17 cellular contexts compared by ENCODE assay signal in the genomic region with DNA sequence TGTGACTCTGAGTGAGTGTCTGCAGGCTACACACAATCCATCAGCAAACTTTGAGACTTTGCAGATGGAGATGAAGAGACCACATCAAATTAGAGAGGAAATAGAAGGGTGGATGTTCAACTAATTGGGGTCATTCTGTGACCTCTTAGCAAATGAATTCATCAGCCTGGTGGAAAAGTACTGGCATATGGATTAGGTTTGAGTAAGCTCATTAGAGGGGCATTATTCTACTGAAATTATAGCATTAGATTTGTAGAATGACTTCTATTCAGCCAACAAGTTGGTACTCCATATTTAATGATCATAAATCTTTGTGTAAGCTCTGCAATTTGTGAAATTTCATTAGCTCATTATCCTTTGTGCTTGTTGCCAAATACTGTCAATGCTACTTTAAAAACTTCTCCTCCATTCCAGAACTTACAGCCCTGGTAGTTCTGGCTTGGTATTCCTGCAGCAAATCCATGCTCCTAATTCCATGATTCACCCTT.
A peak's percentile ranks its signal among the peaks of the same experiment; 100 is the strongest.
DNase-seq lines count a peak whose midpoint lies in the region; ATAC-seq and TF ChIP-seq lines count a peak whose summit lies in the region.
"Had no signal": no experiment of that assay in that cellular context is flagged by ENCODE, and none has a peak within 500 bp of the region (broad histone marks: within the 10 kb centered on the region; RNA-seq: fewer than 3 reads in every experiment).

No MANE protein-coding gene starts in this region.

- no peak overlapping the region for H3K4me2 ChIP-seq in mesenchymal stem cell (ENCODE audit: low read length, poor library complexity, severe bottlenecking)

- H2BK5ac ChIP-seq in mesenchymal stem cell (ENCODE audit: low read depth, low read length, poor library complexity, severe bottlenecking) = no peak overlapping the region

- POLR2A ChIA-PET in CD8-positive, alpha-beta T cell (lab: Charles Lee) = interaction anchor here (1.1 kb wide), 2 partner anchors 8 to 14 kb away, joined by 3 to 6 read pairs; no protein-coding TSS in a partner anchor
- POLR2A ChIA-PET in activated CD4-positive, alpha-beta memory T cell treated with anti-CD3 and anti-CD28 coated beads, Interleukin-2, amount 10 ng/mL, durations not matched to agents 7 days and 5 days (lab: Charles Lee) = interaction anchor here (0.7 to 2.2 kb wide), 5 partner anchors 8 to 316 kb away, joined by 3 to 7 read pairs (median 3); no protein-coding TSS in a partner anchor

- no peak overlapping the region for H3K23ac ChIP-seq in mesenchymal stem cell (ENCODE audit: low read length in 2 of 2)

- no peak for ATAC-seq in CD8-positive, alpha-beta T cell
- ATAC-seq in HG02840 (IDR thresholded peaks at IDR 0.05; ENCODE audit: low FRiP score, unreplicated experiment) = no peak

- no peak overlapping the region for H2BK120ac ChIP-seq in mesenchymal stem cell (ENCODE audit: low read depth, low read length)

- no peaks in the 10 kb centered on the region for H3K9me3 ChIP-seq in CD8-positive, alpha-beta T cell (ENCODE audit: low read length)
- H3K9me3 ChIP-seq in mesenchymal stem cell (ENCODE audit: control insufficient read depth, low read length) = no peaks in the 10 kb centered on the region

- H3K36me3 Mint-ChIP-seq in CD8-positive, alpha-beta T cell = peaks cover 16% of the 10 kb centered on the region
- no peaks in the 10 kb centered on the region for H3K36me3 Mint-ChIP-seq in activated CD4-positive, alpha-beta memory T cell treated with anti-CD3 and anti-CD28 coated beads, Interleukin-2, amount 10 ng/mL, durations not matched to agents 7 days and 5 days (ENCODE audit: low read depth)
- H3K36me3 Mint-ChIP-seq: mesothelial cell of epicardium had no signal

- peak; percentile 33 for DNase-seq in NOMO-1 treated with DMSO at 0.1 percent for 48 hours (lab: John Stamatoyannopoulos, UW; ENCODE audit: unreplicated experiment)
- no peak for DNase-seq in NOMO-1 treated with dmso at 0.1 percent for 144 hours (lab: John Stamatoyannopoulos, UW; ENCODE audit: unreplicated experiment)
- DNase-seq in CD8-positive, alpha-beta T cell = peak in 1 of 7 experiments; percentile 19
- DNase-seq in activated CD4-positive, alpha-beta memory T cell treated with anti-CD3 and anti-CD28 coated beads, Interleukin-2, amount 10 ng/mL, durations not matched to agents 7 days and 5 days = no peak
- DNase-seq in mesenchymal stem cell = no peak
- no peak for DNase-seq in NCI-H128 (lab: John Stamatoyannopoulos, UW; ENCODE audit: unreplicated experiment)
- no peak for DNase-seq in NCI-H1436 (lab: John Stamatoyannopoulos, UW)
- DNase-seq: anterior cingulate cortex, DMS79 treated with DMSO at 0.1 percent for 48 hours, hypothalamus, NCI-H1930, NCI-H510A treated with DMSO at 0.1 percent for 48 hours, trophoblast cell had no signal

- H3K4me1 ChIP-seq in CD8-positive, alpha-beta T cell (ENCODE audit: insufficient read depth, low read length) = peaks cover 60% of the 10 kb centered on the region
- peaks cover 4% of the 10 kb centered on the region for H3K4me1 ChIP-seq in mesenchymal stem cell (ENCODE audit: control insufficient read depth, insufficient read depth, low read depth, low read length)

- H2AFZ ChIP-seq in mesenchymal stem cell (ENCODE audit: low read depth, low read length) = no peak overlapping the region

- no peak overlapping the region for H2AK5ac ChIP-seq in mesenchymal stem cell (ENCODE audit: low read length, severe bottlenecking)

- peak overlapping the region; percentile 11 to 66 for H2BK12ac ChIP-seq in mesenchymal stem cell (ENCODE audit: low read length in 2 of 2)

- no peak overlapping the region for H2BK15ac ChIP-seq in mesenchymal stem cell (ENCODE audit: low read depth, poor library complexity, severe bottlenecking)

- TF ChIP-seq CTCF in CD8-positive, alpha-beta T cell (IDR thresholded peaks at IDR 0.05) = no peak

- no peak overlapping the region for H3K14ac ChIP-seq in mesenchymal stem cell (ENCODE audit: low read length in 2 of 2)

- H3K79me1 ChIP-seq in mesenchymal stem cell (replicated peaks; ENCODE audit: low read length, poor library complexity, severe bottlenecking) = no peaks in the 10 kb centered on the region

- H4K8ac ChIP-seq in mesenchymal stem cell (ENCODE audit: low read length) = no peak overlapping the region

- no peak overlapping the region for H3K9ac ChIP-seq in mesenchymal stem cell (ENCODE audit: low read length)
- H3K9ac ChIP-seq: BLaER1 treated with 17β-estradiol and CSF1 and Interleukin-3, amounts not matched to agents 10 nM and 100 nM had no signal

- no peaks in the 10 kb centered on the region for H3K9me3 Mint-ChIP-seq in CD8-positive, alpha-beta T cell
- no peaks in the 10 kb centered on the region for H3K9me3 Mint-ChIP-seq in activated CD4-positive, alpha-beta memory T cell treated with anti-CD3 and anti-CD28 coated beads, Interleukin-2, amount 10 ng/mL, durations not matched to agents 7 days and 5 days
- H3K9me3 Mint-ChIP-seq: mesothelial cell of epicardium had no signal

- CTCF ChIA-PET in CD8-positive, alpha-beta T cell (lab: Charles Lee) = interaction anchor here (1.0 to 2.6 kb wide), 3 partner anchors 13 to 20 kb away, joined by 3 to 7 read pairs (median 4); no protein-coding TSS in a partner anchor
- CTCF ChIA-PET in activated CD4-positive, alpha-beta memory T cell treated with anti-CD3 and anti-CD28 coated beads, Interleukin-2, amount 10 ng/mL, durations not matched to agents 7 days and 5 days (lab: Charles Lee) = interaction anchor here (0.6 kb wide), 1 partner anchor 12 kb away, joined by 3 read pairs; no protein-coding TSS in a partner anchor

- H3K4me1 Mint-ChIP-seq in CD8-positive, alpha-beta T cell (ENCODE audit: low read depth) = peaks cover 62% of the 10 kb centered on the region
- peaks cover 54% of the 10 kb centered on the region for H3K4me1 Mint-ChIP-seq in activated CD4-positive, alpha-beta memory T cell treated with anti-CD3 and anti-CD28 coated beads, Interleukin-2, amount 10 ng/mL, durations not matched to agents 7 days and 5 days

- no peaks in the 10 kb centered on the region for H3K27me3 Mint-ChIP-seq in CD8-positive, alpha-beta T cell (ENCODE audit: low read depth)
- H3K27me3 Mint-ChIP-seq in activated CD4-positive, alpha-beta memory T cell treated with anti-CD3 and anti-CD28 coated beads, Interleukin-2, amount 10 ng/mL, durations not matched to agents 7 days and 5 days = no peaks in the 10 kb centered on the region

- H4K91ac ChIP-seq in mesenchymal stem cell (ENCODE audit: low read length) = peak overlapping the region; percentile 74

- intact Hi-C loops in CD8-positive, alpha-beta T cell (cut with DNase I, micrococcal nuclease) = loop anchor here (5.0 to 10.0 kb wide), 2 partner anchors 190 to 297 kb away; a partner anchor contains a TSS

- no peak overlapping the region for H3K4ac ChIP-seq in mesenchymal stem cell (ENCODE audit: low read depth in 1 of 2, low read length in 2 of 2)

- peak overlapping the region; percentile 64 for H3K4me3 Mint-ChIP-seq in CD8-positive, alpha-beta T cell
- peak overlapping the region; percentile 36 for H3K4me3 Mint-ChIP-seq in activated CD4-positive, alpha-beta memory T cell treated with anti-CD3 and anti-CD28 coated beads, Interleukin-2, amount 10 ng/mL, durations not matched to agents 7 days and 5 days
- H3K4me3 Mint-ChIP-seq: mesothelial cell of epicardium had no signal

- H3K27ac ChIP-seq in CD8-positive, alpha-beta T cell (ENCODE audit: low read depth, low read length) = peak overlapping the region; percentile 13
- no peak overlapping the region for H3K27ac ChIP-seq in mesenchymal stem cell (ENCODE audit: low read length, poor library complexity, severe bottlenecking)
- H3K27ac ChIP-seq: 22Rv1; BLaER1 treated with 17β-estradiol and CSF1 and Interleukin-3, amounts not matched to agents 10 nM and 100 nM had no signal

- no peak overlapping the region for H3K4me3 ChIP-seq in CD8-positive, alpha-beta T cell (ENCODE audit: low read depth, low read length)
- no peak overlapping the region for H3K4me3 ChIP-seq in mesenchymal stem cell (ENCODE audit: insufficient read depth in 1 of 2, low read depth in 1 of 2, low read length in 2 of 2)
- H3K4me3 ChIP-seq: BLaER1 treated with 17β-estradiol and CSF1 and Interleukin-3, amounts not matched to agents 10 nM and 100 nM had no signal

- no peaks in the 10 kb centered on the region for H3K27me3 ChIP-seq in CD8-positive, alpha-beta T cell (ENCODE audit: insufficient read depth, low read length)
- no peaks in the 10 kb centered on the region for H3K27me3 ChIP-seq in mesenchymal stem cell (ENCODE audit: control insufficient read depth in 1 of 2, insufficient read depth in 1 of 2, low read length in 2 of 2)
- H3K27me3 ChIP-seq: BLaER1 treated with 17β-estradiol and CSF1 and Interleukin-3, amounts not matched to agents 10 nM and 100 nM had no signal

- H3K27ac Mint-ChIP-seq in CD8-positive, alpha-beta T cell = peak overlapping the region; percentile 96
- peak overlapping the region; percentile 82 for H3K27ac Mint-ChIP-seq in activated CD4-positive, alpha-beta memory T cell treated with anti-CD3 and anti-CD28 coated beads, Interleukin-2, amount 10 ng/mL, durations not matched to agents 7 days and 5 days
- H3K27ac Mint-ChIP-seq: mesothelial cell of epicardium had no signal

- H3K18ac ChIP-seq in mesenchymal stem cell (ENCODE audit: low read depth in 1 of 2, low read length in 2 of 2) = peak overlapping the region in 1 of 2 experiments; percentile 79

- no peaks in the 10 kb centered on the region for H3K36me3 ChIP-seq in CD8-positive, alpha-beta T cell (ENCODE audit: insufficient read depth, low read length)
- peaks cover 0 to 16% of the 10 kb centered on the region in 2 experiments for H3K36me3 ChIP-seq in mesenchymal stem cell (ENCODE audit: control insufficient read depth in 1 of 2, insufficient read depth in 2 of 2, low read depth in 1 of 2, low read length in 2 of 2)
- H3K36me3 ChIP-seq: BLaER1 treated with 17β-estradiol and CSF1 and Interleukin-3, amounts not matched to agents 10 nM and 100 nM had no signal
